27 cellular contexts compared by ENCODE assay signal in the genomic region with DNA sequence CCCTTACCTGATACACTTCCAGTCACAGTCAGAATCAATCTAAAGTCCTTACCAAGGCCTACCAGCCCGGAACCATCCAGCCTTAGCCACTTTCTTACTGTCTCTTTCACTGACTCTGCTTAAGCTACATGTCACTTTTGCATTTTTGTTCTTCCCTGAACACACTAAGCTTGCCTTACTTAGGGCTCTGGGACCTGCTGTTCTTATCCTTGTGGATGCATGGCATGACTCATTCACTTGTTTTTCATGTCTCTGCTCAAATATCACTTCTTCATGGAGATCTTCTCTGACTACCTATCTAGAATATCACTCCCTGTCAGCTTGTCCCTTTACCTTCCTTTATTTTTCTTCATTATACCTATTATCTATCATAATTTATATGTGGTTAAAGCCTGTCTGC.
A peak's percentile ranks its signal among the peaks of the same experiment; 100 is the strongest.
DNase-seq lines count a peak whose midpoint lies in the region; ATAC-seq and TF ChIP-seq lines count a peak whose summit lies in the region.
"Had no signal": no experiment of that assay in that cellular context is flagged by ENCODE, and none has a peak within 500 bp of the region (broad histone marks: within the 10 kb centered on the region; RNA-seq: fewer than 3 reads in every experiment).

No MANE protein-coding gene starts in this region.

- no peak overlapping the region for H3K14ac ChIP-seq in neuronal stem cell (ENCODE audit: low read length)

- H3K9ac ChIP-seq in adipocyte (ENCODE audit: low read length) (no peak overlapping the region), neuronal stem cell (ENCODE audit: low read depth, low read length, poor library complexity) (no peak overlapping the region)
- H3K9ac ChIP-seq: parathyroid adenoma had no signal

- H3K9me3 ChIP-seq in adipocyte (ENCODE audit: control insufficient read depth, low read length) (no peaks in the 10 kb centered on the region), neuronal stem cell (replicated peaks in 1 of 2; ENCODE audit: control insufficient read depth in 2 of 2, insufficient read depth in 1 of 2, low read depth in 1 of 2, low read length in 2 of 2) (no peaks in the 10 kb centered on the region)
- H3K9me3 ChIP-seq: gastrocnemius medialis, MG63, SJCRH30, upper lobe of right lung had no signal

- no peak overlapping the region for H2BK5ac ChIP-seq in neuronal stem cell (ENCODE audit: low read length)

- ATAC-seq in GM21528 (IDR thresholded peaks at IDR 0.05; ENCODE audit: low FRiP score, unreplicated experiment) (no peak), HG03159 (IDR thresholded peaks at IDR 0.05; ENCODE audit: unreplicated experiment) (no peak)
- ATAC-seq: gastrocnemius medialis, HCT116, left cardiac atrium, natural killer cell, upper lobe of right lung had no signal

- H3K18ac ChIP-seq in neuronal stem cell (ENCODE audit: low read length): no peak overlapping the region

- H2AK5ac ChIP-seq in neuronal stem cell (ENCODE audit: low read depth, low read length): no peak overlapping the region

- H4K8ac ChIP-seq in neuronal stem cell (ENCODE audit: low read depth, low read length): no peak overlapping the region

- peak overlapping the region; percentile 73 for H2AFZ ChIP-seq in neuronal stem cell (ENCODE audit: low read length)
- H2AFZ ChIP-seq: parathyroid adenoma had no signal

- H3K79me1 ChIP-seq in neuronal stem cell (ENCODE audit: low read depth, low read length): no peaks in the 10 kb centered on the region

- in situ Hi-C loops in G401 (cut with HindIII; ENCODE audit: low sequenced_read_pairs): no loop called here

- H3K4ac ChIP-seq in neuronal stem cell (ENCODE audit: low read length): no peak overlapping the region

- no peak overlapping the region for H4K91ac ChIP-seq in neuronal stem cell (ENCODE audit: low read depth, low read length, poor library complexity)

- no peak overlapping the region for H3K4me2 ChIP-seq in neuronal stem cell (ENCODE audit: insufficient read depth, low read length, poor library complexity, severe bottlenecking)
- H3K4me2 ChIP-seq: smooth muscle cell had no signal

- peak; percentile 44 for DNase-seq in G401 (ENCODE audit: low spot score)
- DNase-seq in adipocyte (ENCODE audit: low read depth): peak; percentile 15
- peak; percentile 25 for DNase-seq in fibroblast of mammary gland (ENCODE audit: low read depth)
- no peak for DNase-seq in neuronal stem cell (ENCODE audit: low spot score)
- DNase-seq in activated effector memory CD4-positive, alpha-beta T cell treated with Interleukin-2 at 50 U/mL for 16 hours: no peak
- no peak for DNase-seq in occipital lobe (lab: John Stamatoyannopoulos, UW)
- DNase-seq: activated CD4-positive, alpha-beta T cell treated with anti-CD3 and anti-CD28 coated beads for 4 hours; DND-41; gastrocnemius medialis; left cardiac atrium; MG63; natural killer cell; NCI-H1105; NCI-H187; NCI-H2171; NCI-H510A; RPMI8226; stimulated activated naive CD4-positive, alpha-beta T cell treated with Interleukin-2 at 50 U/mL for 16 hours; upper lobe of right lung; WERI-Rb-1 had no signal

- no CpG with 5 or more reads among the region's 1 CpG for WGBS in neuronal stem cell (ENCODE audit: extremely low coverage in 2 of 2, insufficient read length in 2 of 2, insufficient replicate concordance in 1 of 2), 2 donors

- no peaks in the 10 kb centered on the region for H3K4me1 ChIP-seq in adipocyte (ENCODE audit: control insufficient read depth, insufficient read depth, low read length)
- H3K4me1 ChIP-seq in neuronal stem cell (ENCODE audit: control insufficient read depth in 2 of 2, insufficient read depth in 1 of 2, low read depth in 1 of 2, low read length in 2 of 2): peaks cover 9 to 10% of the 10 kb centered on the region in 2 donors
- H3K4me1 ChIP-seq: gastrocnemius medialis, parathyroid adenoma, upper lobe of right lung had no signal

- H3K4me3 ChIP-seq in adipocyte (ENCODE audit: low read length) (no peak overlapping the region), fibroblast of mammary gland (ENCODE audit: control insufficient read depth, low read depth, low read length) (no peak overlapping the region), neuronal stem cell (ENCODE audit: low read length in 2 of 2) (no peak overlapping the region)
- H3K4me3 ChIP-seq: gastrocnemius medialis, lung, MG63, SJCRH30, smooth muscle cell, upper lobe of right lung had no signal

- no peak overlapping the region for H2BK15ac ChIP-seq in neuronal stem cell (ENCODE audit: low read length)

- TF ChIP-seq CTCF in fibroblast of mammary gland (conservative IDR thresholded peaks at IDR 0.05; ENCODE audit: control insufficient read depth, insufficient read depth, low read depth, low read length): no peak

- H3K36me3 ChIP-seq in adipocyte (ENCODE audit: control insufficient read depth, insufficient read depth, low read length, severe bottlenecking): no peaks in the 10 kb centered on the region
- no peaks in the 10 kb centered on the region for H3K36me3 ChIP-seq in neuronal stem cell (replicated peaks in 1 of 2; ENCODE audit: control insufficient read depth in 2 of 2, insufficient read depth in 2 of 2, low read length in 2 of 2)
- H3K36me3 ChIP-seq: gastrocnemius medialis, MG63, SJCRH30, upper lobe of right lung, WERI-Rb-1 had no signal

- H3K27me3 ChIP-seq in adipocyte (replicated peaks; ENCODE audit: control insufficient read depth, insufficient read depth, low read length): no peaks in the 10 kb centered on the region
- no peaks in the 10 kb centered on the region for H3K27me3 ChIP-seq in neuronal stem cell (ENCODE audit: control insufficient read depth in 3 of 3, insufficient read depth in 3 of 3, low read depth in 1 of 3, low read length in 3 of 3)
- H3K27me3 ChIP-seq: gastrocnemius medialis, MG63, SJCRH30, upper lobe of right lung had no signal

- no peak overlapping the region for H2BK12ac ChIP-seq in neuronal stem cell (ENCODE audit: low read length)

- H3K27ac ChIP-seq in neuronal stem cell (replicated peaks; ENCODE audit: low read length): no peak overlapping the region
- H3K27ac ChIP-seq: gastrocnemius medialis, parathyroid adenoma, SJCRH30, upper lobe of right lung had no signal

- H3K23ac ChIP-seq in neuronal stem cell (ENCODE audit: low read depth, low read length, poor library complexity): no peak overlapping the region

- no peak overlapping the region for H2BK120ac ChIP-seq in neuronal stem cell (ENCODE audit: low read depth, low read length)

Comparison
In these comparisons a context has a peak if more than half of its experiments do, and no peak if none do; other contexts are left out.
1. DNase-seq: peak in G401 (single experiment), adipocyte (single experiment) and fibroblast of mammary gland (single experiment); none in neuronal stem cell (single experiment), activated effector memory CD4-positive, alpha-beta T cell treated with Interleukin-2 at 50 U/mL for 16 hours (single experiment) and occipital lobe (single experiment).